ENCODE assay signal across 15 cellular contexts in the genomic region with DNA sequence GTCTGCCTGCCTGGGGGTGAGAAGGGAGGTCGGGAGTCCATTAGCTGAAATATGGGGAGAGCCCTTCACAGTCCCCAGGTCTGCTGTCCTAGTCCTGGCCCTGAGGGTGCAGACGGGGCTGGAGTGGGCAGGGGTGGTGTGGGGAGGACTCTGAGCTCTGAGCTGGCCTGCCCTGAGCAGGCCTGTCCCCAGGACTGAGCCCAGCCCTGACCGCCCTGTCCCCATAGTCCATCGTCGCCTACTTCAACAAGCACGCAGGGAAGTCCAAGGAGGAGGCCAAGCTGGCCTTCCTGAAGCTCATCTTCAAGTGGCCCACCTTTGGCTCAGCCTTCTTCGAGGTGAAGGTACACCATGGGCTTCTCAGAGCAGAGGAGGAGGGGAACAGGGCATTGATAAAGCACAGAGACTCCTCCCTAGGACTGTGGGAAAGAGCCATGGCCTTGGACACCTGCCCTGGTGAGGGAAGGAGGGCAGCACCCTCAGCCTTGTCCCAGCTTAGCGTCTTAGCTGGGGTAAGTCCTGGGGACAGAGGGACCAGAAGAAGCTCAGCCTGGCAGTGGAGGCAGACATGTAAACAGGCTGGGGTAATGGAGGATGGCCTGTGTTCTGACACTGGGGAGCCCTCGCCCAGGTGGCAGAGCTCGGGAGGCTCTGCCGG.
"Had no signal": no experiment of that assay in that cellular context is flagged by ENCODE, and none has a peak within 500 bp of the region (broad histone marks: within the 10 kb centered on the region; RNA-seq: fewer than 3 reads in every experiment).

No MANE protein-coding gene starts in this region.

- H3K4me3 ChIP-seq: sigmoid colon, SJSA1, tibial artery had no signal

- FAIRE-seq: astrocyte, bronchial epithelial cell, islet of Langerhans had no signal

- H3K27ac Mint-ChIP-seq: activated T-helper 17 cell treated with anti-CD3 and anti-CD28 coated beads, Interleukin-2, amount 50 U/mL, for 72 hours; natural killer cell; stimulated activated effector memory CD8-positive, alpha-beta T cell treated with anti-CD3 and anti-CD28 coated beads, Interleukin-12 subunit alpha, Interleukin-12 subunit beta, amount 100 ng/mL, for 72 hours had no signal

- H3K27ac ChIP-seq: sigmoid colon, SJSA1, tibial artery had no signal

- H3K4me1 ChIP-seq: sigmoid colon, SJSA1 had no signal

- H3K4me3 Mint-ChIP-seq: activated CD4-positive, alpha-beta T cell treated with anti-CD3 and anti-CD28 coated beads, Interleukin-2, amount 10 ng/mL, durations not matched to agents 7 days and 5 days; activated T-helper 17 cell treated with anti-CD3 and anti-CD28 coated beads, Interleukin-2, amount 50 U/mL, for 72 hours; natural killer cell; stimulated activated effector memory CD8-positive, alpha-beta T cell treated with anti-CD3 and anti-CD28 coated beads, Interleukin-12 subunit alpha, Interleukin-12 subunit beta, amount 100 ng/mL, for 72 hours had no signal

- DNase-seq: activated CD4-positive, alpha-beta T cell treated with anti-CD3 and anti-CD28 coated beads, Interleukin-2, amount 10 ng/mL, durations not matched to agents 7 days and 5 days; activated naive CD4-positive, alpha-beta T cell treated with Interleukin-2 at 50 U/mL for 16 hours; left ventricle myocardium superior; mesenchymal stem cell; natural killer cell; sigmoid colon; stimulated activated CD4-positive, alpha-beta T cell treated with anti-CD3 and anti-CD28 coated beads, Interleukin-12 subunit alpha, Interleukin-12 subunit beta, amount 100 ng/mL, for 4 hours; tibial artery had no signal

- H3K4me1 Mint-ChIP-seq: activated CD4-positive, alpha-beta T cell treated with anti-CD3 and anti-CD28 coated beads, Interleukin-2, amount 10 ng/mL, durations not matched to agents 7 days and 5 days; activated T-helper 17 cell treated with anti-CD3 and anti-CD28 coated beads, Interleukin-2, amount 50 U/mL, for 72 hours; natural killer cell had no signal

- H3K9me3 Mint-ChIP-seq: activated CD4-positive, alpha-beta T cell treated with anti-CD3 and anti-CD28 coated beads, Interleukin-2, amount 10 ng/mL, durations not matched to agents 7 days and 5 days; activated T-helper 17 cell treated with anti-CD3 and anti-CD28 coated beads, Interleukin-2, amount 50 U/mL, for 72 hours; natural killer cell; stimulated activated effector memory CD8-positive, alpha-beta T cell treated with anti-CD3 and anti-CD28 coated beads, Interleukin-12 subunit alpha, Interleukin-12 subunit beta, amount 100 ng/mL, for 72 hours had no signal

- H3K36me3 Mint-ChIP-seq: natural killer cell; stimulated activated effector memory CD8-positive, alpha-beta T cell treated with anti-CD3 and anti-CD28 coated beads, Interleukin-12 subunit alpha, Interleukin-12 subunit beta, amount 100 ng/mL, for 72 hours had no signal

- ATAC-seq: activated T-helper 17 cell treated with anti-CD3 and anti-CD28 coated beads, Interleukin-2, amount 50 U/mL, for 72 hours; esophagus mucosa; left ventricle myocardium superior; natural killer cell; stimulated activated effector memory CD8-positive, alpha-beta T cell treated with anti-CD3 and anti-CD28 coated beads, Interleukin-12 subunit alpha, Interleukin-12 subunit beta, amount 100 ng/mL, for 72 hours had no signal

- H3K27me3 Mint-ChIP-seq: activated CD4-positive, alpha-beta T cell treated with anti-CD3 and anti-CD28 coated beads, Interleukin-2, amount 10 ng/mL, durations not matched to agents 7 days and 5 days; activated T-helper 17 cell treated with anti-CD3 and anti-CD28 coated beads, Interleukin-2, amount 50 U/mL, for 72 hours had no signal

- H3K36me3 ChIP-seq: sigmoid colon, SJSA1, tibial artery had no signal

- H3K9me3 ChIP-seq: sigmoid colon, SJSA1, tibial artery had no signal

- H3K27me3 ChIP-seq: sigmoid colon, SJSA1, tibial artery had no signal
